26 cellular contexts compared by ENCODE assay signal in the genomic region with DNA sequence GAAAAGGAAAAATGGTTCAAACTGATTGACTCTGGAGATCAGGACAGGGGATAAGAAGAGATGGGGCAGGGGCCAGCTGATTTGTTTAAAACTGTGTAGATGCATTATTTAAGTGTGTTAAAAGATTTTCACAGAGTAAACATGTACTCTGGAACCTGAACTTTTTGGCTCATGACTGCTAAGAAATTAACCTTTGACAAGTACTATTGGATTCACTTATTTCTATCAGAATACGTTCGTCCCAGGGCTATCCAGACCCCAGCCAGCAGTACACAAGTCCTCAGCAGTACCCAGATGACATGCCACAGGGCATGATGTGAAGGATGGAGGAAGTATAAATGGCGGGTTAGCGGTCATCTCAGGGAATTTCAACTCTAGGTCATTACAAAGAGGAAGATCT.
"Had no signal": no experiment of that assay in that cellular context is flagged by ENCODE, and none has a peak within 500 bp of the region (broad histone marks: within the 10 kb centered on the region; RNA-seq: fewer than 3 reads in every experiment).

No MANE protein-coding gene starts in this region.

- H3K27ac ChIP-seq: dorsolateral prefrontal cortex, esophagus squamous epithelium, heart right ventricle, left ventricle myocardium inferior, neutrophil, parathyroid adenoma, testis, tibial artery had no signal

- H3K4me1 ChIP-seq: esophagus squamous epithelium, heart right ventricle, left ventricle myocardium inferior, parathyroid adenoma, testis, tibial artery had no signal

- H3K79me2 ChIP-seq: parathyroid adenoma had no signal

- H3K9ac ChIP-seq: parathyroid adenoma had no signal

- ATAC-seq: heart right ventricle; left cardiac atrium; mucosa of descending colon; natural killer cell treated with Interleukin-12 subunit alpha and Interleukin-12 subunit beta and Interleukin-15 and Interleukin-18, amount 100 ng/mL, for 72 hours; sciatic nerve; stimulated activated memory B cell treated with anti-CD40 and anti-IgM and Interleukin-4, amounts not matched to agents 10 μg/mL and 1 μg/mL and 100 μg/mL, for 72 hours; stimulated activated naive CD8-positive, alpha-beta T cell treated with anti-CD3 and anti-CD28 coated beads, Interleukin-15, Interleukin-2, amounts not matched to agents 100 U/mL and 50 U/mL, for 24 hours had no signal

- H3K27me3 ChIP-seq: dorsolateral prefrontal cortex, esophagus squamous epithelium, heart right ventricle, neutrophil, testis, tibial artery had no signal

- DNase-seq: caudate nucleus; cerebellar nuclear complex; dorsolateral prefrontal cortex; effector CD8-positive, alpha-beta T cell; esophagus squamous epithelium; foreskin melanocyte; heart right ventricle; hippocampal formation; left cardiac atrium; left ventricle myocardium inferior; mucosa of descending colon; naive B cell; stimulated activated CD4-positive, alpha-beta T cell treated with anti-CD3 and anti-CD28 coated beads, Interleukin-12 subunit alpha, Interleukin-12 subunit beta, amount 100 ng/mL, for 4 hours; stimulated activated CD4-positive, alpha-beta T cell treated with anti-CD3 and anti-CD28 coated beads, Interleukin-1b, Interleukin-23, amount 100 ng/mL, for 48 hours; stimulated activated CD4-positive, alpha-beta T cell treated with anti-CD3 and anti-CD28 coated beads, Interleukin-4, amount 100 ng/mL, for 24 hours; stimulated activated naive CD8-positive, alpha-beta T cell treated with anti-CD3 and anti-CD28 coated beads, Interleukin-15, Interleukin-2, amounts not matched to agents 100 U/mL and 50 U/mL, for 24 hours; substantia nigra; testis; tibial artery had no signal

- H3K4me2 ChIP-seq: smooth muscle cell had no signal

- H2AFZ ChIP-seq: parathyroid adenoma had no signal

- H3K9me3 ChIP-seq: esophagus squamous epithelium, neutrophil, testis had no signal

- H3K36me3 ChIP-seq: esophagus squamous epithelium, left ventricle myocardium inferior, neutrophil, tibial artery had no signal

- H3K4me3 ChIP-seq: dorsolateral prefrontal cortex, esophagus squamous epithelium, heart right ventricle, left ventricle myocardium inferior, lung, mucosa of descending colon, smooth muscle cell, testis, tibial artery had no signal
